9 cellular contexts compared by ENCODE assay signal in genomic region chrX:24151513-24151912, GRCh38. TPM values are rescaled to one million over a fixed set of nuclear protein-coding genes. Genes with fewer than 3 reads are reported as not detected.
A peak's percentile ranks its signal among the peaks of the same experiment; 100 is the strongest.
DNase-seq lines count a peak whose midpoint lies in the region; ATAC-seq and TF ChIP-seq lines count a peak whose summit lies in the region.
"Had no signal": no experiment of that assay in that cellular context is flagged by ENCODE, and none has a peak within 500 bp of the region (broad histone marks: within the 10 kb centered on the region; RNA-seq: fewer than 3 reads in every experiment).

No MANE protein-coding gene starts in this region.

- TF ChIP-seq CTCF in stomach (IDR thresholded peaks at IDR 0.05), result no peak

- CTCF ChIA-PET in activated CD4-positive, alpha-beta memory T cell treated with anti-CD3 and anti-CD28 coated beads, Interleukin-2, amount 10 ng/mL, durations not matched to agents 7 days and 5 days (lab: Charles Lee), result no interaction called here

- H3K27ac ChIP-seq in stomach, result peak overlapping the region in 4 of 5 donors; percentile 92 to 100 (median 99)

- 34 to 61% (median 45%) methylated on average over 8 of the region's 8 CpGs for WGBS in stomach, 5 donors

- H3K36me3 Mint-ChIP-seq in T-helper 2 cell treated with Interferon-gamma antibody and Interleukin-4, amounts not matched to agents 5 μg/mL and 100 μg/mL, for 36 hours (ENCODE audit: low read depth), result peaks cover 26% of the 10 kb centered on the region
- peaks cover 40% of the 10 kb centered on the region for H3K36me3 Mint-ChIP-seq in activated CD4-positive, alpha-beta memory T cell treated with anti-CD3 and anti-CD28 coated beads, Interleukin-2, amount 10 ng/mL, durations not matched to agents 7 days and 5 days (ENCODE audit: low read depth)

- H3K27me3 ChIP-seq in stomach, result no peaks in the 10 kb centered on the region

- H3K36me3 ChIP-seq in stomach, result no peaks in the 10 kb centered on the region

- intact Hi-C loops in stomach (cut with DNase I; ENCODE audit: low total_unique reads), result no loop called here

- no peaks in the 10 kb centered on the region for H3K27me3 Mint-ChIP-seq in T-helper 2 cell treated with Interferon-gamma antibody and Interleukin-4, amounts not matched to agents 5 μg/mL and 100 μg/mL, for 36 hours (ENCODE audit: low read depth)
- H3K27me3 Mint-ChIP-seq in activated CD4-positive, alpha-beta memory T cell treated with anti-CD3 and anti-CD28 coated beads, Interleukin-2, amount 10 ng/mL, durations not matched to agents 7 days and 5 days, result no peaks in the 10 kb centered on the region

- no peak for DNase-seq in T-helper 2 cell treated with Interferon-gamma antibody and Interleukin-4, amounts not matched to agents 5 μg/mL and 100 μg/mL, for 36 hours (ENCODE audit: low spot score)
- DNase-seq in T-helper 2 cell (no peak), stomach (no peak), iPS-NIHi11 (ENCODE audit: low spot score) (no peak), ACHN (no peak)
- DNase-seq in activated CD4-positive, alpha-beta memory T cell treated with anti-CD3 and anti-CD28 coated beads, Interleukin-2, amount 10 ng/mL, durations not matched to agents 7 days and 5 days, result no peak
- DNase-seq: AML-193 had no signal

- in situ Hi-C loops in ACHN (cut with HindIII; ENCODE audit: low pct_ligation_motif_present, low pct_unique_long_range_greater_than_20kb, low sequenced_read_pairs), result no loop called here

- no peak for TF ChIP-seq EP300 in stomach (IDR thresholded peaks at IDR 0.05)

- peak overlapping the region; percentile 94 for H3K27ac Mint-ChIP-seq in T-helper 2 cell treated with Interferon-gamma antibody and Interleukin-4, amounts not matched to agents 5 μg/mL and 100 μg/mL, for 36 hours
- peak overlapping the region; percentile 92 for H3K27ac Mint-ChIP-seq in activated CD4-positive, alpha-beta memory T cell treated with anti-CD3 and anti-CD28 coated beads, Interleukin-2, amount 10 ng/mL, durations not matched to agents 7 days and 5 days

- POLR2A ChIA-PET in activated CD4-positive, alpha-beta memory T cell treated with anti-CD3 and anti-CD28 coated beads, Interleukin-2, amount 10 ng/mL, durations not matched to agents 7 days and 5 days (lab: Charles Lee), result interaction anchor here (0.7 to 1.1 kb wide), 5 partner anchors 12 to 96 kb away, joined by 3 to 4 read pairs (median 3); partner anchors contain the start of gene EIF2S3

- H3K9me3 ChIP-seq in iPS-18c (ENCODE audit: control insufficient read depth, insufficient read depth, low read length) (no peaks in the 10 kb centered on the region), stomach (no peaks in the 10 kb centered on the region)

- H3K4me1 Mint-ChIP-seq in T-helper 2 cell treated with Interferon-gamma antibody and Interleukin-4, amounts not matched to agents 5 μg/mL and 100 μg/mL, for 36 hours (ENCODE audit: low read depth), result peaks cover 37% of the 10 kb centered on the region
- peaks cover 61% of the 10 kb centered on the region for H3K4me1 Mint-ChIP-seq in activated CD4-positive, alpha-beta memory T cell treated with anti-CD3 and anti-CD28 coated beads, Interleukin-2, amount 10 ng/mL, durations not matched to agents 7 days and 5 days

- H3K4me3 ChIP-seq in iPS-18c (ENCODE audit: insufficient read depth, low read depth, low read length) (peak overlapping the region; percentile 92), stomach (peak overlapping the region; percentile 57 to 75 (median 69))

- TF ChIP-seq POLR2A in stomach (IDR thresholded peaks at IDR 0.05), result no peak

- no peak for ATAC-seq in HG03520 (IDR thresholded peaks at IDR 0.05; ENCODE audit: unreplicated experiment)

- H3K4me3 Mint-ChIP-seq in T-helper 2 cell treated with Interferon-gamma antibody and Interleukin-4, amounts not matched to agents 5 μg/mL and 100 μg/mL, for 36 hours, result peak overlapping the region; percentile 89
- H3K4me3 Mint-ChIP-seq in activated CD4-positive, alpha-beta memory T cell treated with anti-CD3 and anti-CD28 coated beads, Interleukin-2, amount 10 ng/mL, durations not matched to agents 7 days and 5 days, result peak overlapping the region; percentile 84

- H3K9me3 Mint-ChIP-seq in T-helper 2 cell treated with Interferon-gamma antibody and Interleukin-4, amounts not matched to agents 5 μg/mL and 100 μg/mL, for 36 hours, result no peaks in the 10 kb centered on the region
- H3K9me3 Mint-ChIP-seq in activated CD4-positive, alpha-beta memory T cell treated with anti-CD3 and anti-CD28 coated beads, Interleukin-2, amount 10 ng/mL, durations not matched to agents 7 days and 5 days, result no peaks in the 10 kb centered on the region

- peaks cover 4 to 81% (median 69%) of the 10 kb centered on the region in 4 donors for H3K4me1 ChIP-seq in stomach

RNA-seq across cellular contexts. Expression of gene ZFX, which starts 2.0 kb away (rescaled TPM):
- total RNA-seq in activated CD4-positive, alpha-beta memory T cell treated with anti-CD3 and anti-CD28 coated beads, Interleukin-2, amount 10 ng/mL, durations not matched to agents 7 days and 5 days, result 10 to 100 TPM; 40.8 to 43.3 TPM
- total RNA-seq in stomach, result 10 to 100 TPM; 15.8 to 73.6 (median 21.7) TPM
- 1 to 10 TPM; 3.8 to 8.9 (median 4.8) TPM for polyA plus RNA-seq in stomach
